ENCODE assay signal across 8 cellular contexts in the genomic region with DNA sequence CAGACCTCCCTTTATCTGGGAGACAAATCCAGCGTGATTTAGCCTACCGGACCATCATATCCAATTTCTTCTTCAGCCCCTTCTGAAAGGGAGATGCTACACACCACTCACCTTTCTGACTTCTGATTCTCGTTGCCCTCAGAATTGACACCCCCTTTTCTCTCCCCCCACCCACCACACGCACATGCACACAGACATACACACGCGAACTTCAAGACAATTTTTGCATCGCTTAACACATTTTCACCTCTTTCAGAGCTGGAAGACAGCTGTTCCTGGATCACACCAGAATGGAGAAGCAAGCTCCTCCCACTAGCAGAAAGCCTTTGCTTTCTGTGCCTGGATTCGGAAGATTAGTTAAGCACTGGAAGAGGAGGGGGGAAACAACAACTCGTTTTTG. TPM values are rescaled to one million over a fixed set of nuclear protein-coding genes. Genes with fewer than 3 reads are reported as not detected.
DNase-seq lines count a peak whose midpoint lies in the region; ATAC-seq, FAIRE-seq and TF ChIP-seq lines count a peak whose summit lies in the region.

No MANE protein-coding gene starts in this region.

- H3K4me3 ChIP-seq in NT2/D1 (ENCODE audit: insufficient read length, low read depth) (peak overlapping the region; percentile 60), endocrine pancreas (ENCODE audit: control insufficient read depth, insufficient read depth, low read length) (peak overlapping the region; percentile 94), osteoblast (ENCODE audit: insufficient read depth, low read length) (no peak overlapping the region)

- H2AFZ ChIP-seq in osteoblast (ENCODE audit: low read length): no peak overlapping the region

- H3K4me1 ChIP-seq in NT2/D1 (ENCODE audit: insufficient read depth, insufficient read length) (no peaks in the 10 kb centered on the region), endocrine pancreas (ENCODE audit: control insufficient read depth, insufficient read depth, low read length) (no peaks in the 10 kb centered on the region), osteoblast (ENCODE audit: insufficient read depth, low read length) (no peaks in the 10 kb centered on the region)

- FAIRE-seq in RCC 7860 (lab: Jason Lieb, UNC): no peak

- no peaks in the 10 kb centered on the region for H3K36me3 ChIP-seq in NT2/D1 (ENCODE audit: insufficient read depth, insufficient read length, low read length)
- H3K36me3 ChIP-seq in endocrine pancreas (ENCODE audit: control insufficient read depth, insufficient read depth, low read length): no peaks in the 10 kb centered on the region
- no peaks in the 10 kb centered on the region for H3K36me3 ChIP-seq in osteoblast (ENCODE audit: insufficient read depth, low read length)

- peak overlapping the region; percentile 66 for H3K9ac ChIP-seq in NT2/D1 (ENCODE audit: insufficient read length, low read depth)
- peak overlapping the region; percentile 83 for H3K9ac ChIP-seq in endocrine pancreas (ENCODE audit: control insufficient read depth, insufficient read depth, low read length)

- H3K27me3 ChIP-seq in NT2/D1 (ENCODE audit: insufficient read depth, insufficient read length) (no peaks in the 10 kb centered on the region), endocrine pancreas (ENCODE audit: control insufficient read depth, insufficient read depth, low read length) (no peaks in the 10 kb centered on the region), osteoblast (ENCODE audit: insufficient read depth, low read length) (peaks cover 50% of the 10 kb centered on the region)

- no peaks in the 10 kb centered on the region for H3K9me3 ChIP-seq in NT2/D1 (ENCODE audit: insufficient read depth, low read length)
- H3K9me3 ChIP-seq in endocrine pancreas (ENCODE audit: control insufficient read depth, low read length): no peaks in the 10 kb centered on the region
- no peaks in the 10 kb centered on the region for H3K9me3 ChIP-seq in osteoblast (ENCODE audit: low read depth, low read length)

- no peaks in the 10 kb centered on the region for H4K20me1 ChIP-seq in osteoblast (ENCODE audit: insufficient read depth, low read length)

- TF ChIP-seq CTCF in osteoblast (IDR thresholded peaks at IDR 0.05; ENCODE audit: extremely low read depth, low read depth, low read length): no peak

- DNase-seq in NCI-H510A treated with DMSO at 0.1 percent for 48 hours (lab: John Stamatoyannopoulos, UW): peak; percentile 40
- DNase-seq in NCI-H510A (lab: John Stamatoyannopoulos, UW): no peak
- no peak for DNase-seq in NT2/D1 (ENCODE audit: low read depth, low spot score)
- no peak for DNase-seq in osteoblast (ENCODE audit: insufficient read length, low spot score, missing footprints)
- DNase-seq in RCC 7860 (ENCODE audit: low spot score): no peak

- ATAC-seq in HG03025 (IDR thresholded peaks at IDR 0.05; ENCODE audit: low FRiP score, unreplicated experiment) (no peak), GM18870 (IDR thresholded peaks at IDR 0.05; ENCODE audit: unreplicated experiment) (no peak)

- peak overlapping the region; percentile 66 for H3K4me2 ChIP-seq in osteoblast (ENCODE audit: insufficient read depth, low read length)

- no peak overlapping the region for H3K27ac ChIP-seq in osteoblast (ENCODE audit: low read depth, low read length)

- H3K79me2 ChIP-seq in osteoblast (ENCODE audit: insufficient read depth, low read length): no peaks in the 10 kb centered on the region

RNA-seq across cellular contexts. Expression of a gene that starts 1.0 kb away (rescaled TPM):
- 0.29 and 0.72 TPM in 2 replicates for total RNA-seq in osteoblast

RNA-seq across cellular contexts. Expression of a gene that starts 56.6 kb away (rescaled TPM):
- total RNA-seq in osteoblast: not detected in 2 replicates
